ENCODE assay signal across 25 cellular contexts in genomic region chr12:124168016-124168415, GRCh38.
"Had no signal": no experiment of that assay in that cellular context is flagged by ENCODE, and none has a peak within 500 bp of the region (broad histone marks: within the 10 kb centered on the region; RNA-seq: fewer than 3 reads in every experiment).

No MANE protein-coding gene starts in this region.

- ATAC-seq: effector memory CD8-positive, alpha-beta T cell; left colon; naive thymus-derived CD4-positive, alpha-beta T cell; right cardiac atrium; stimulated activated effector memory CD8-positive, alpha-beta T cell treated with anti-CD3 and anti-CD28 coated beads, Interleukin-12 subunit alpha, Interleukin-12 subunit beta, amount 100 ng/mL, for 72 hours had no signal

- H3K36me3 ChIP-seq: esophagus squamous epithelium, heart right ventricle, prostate gland, sigmoid colon, stomach, tibial artery, uterus had no signal

- DNase-seq: cortex of kidney; effector memory CD8-positive, alpha-beta T cell; erythroblast; esophagus squamous epithelium; foreskin melanocyte; glutamatergic neuron; heart right ventricle; hippocampal formation; kidney glomerular epithelial cell; left colon; mesenchymal stem cell; midbrain; naive thymus-derived CD4-positive, alpha-beta T cell; nucleus accumbens; right cardiac atrium; sigmoid colon; stimulated activated CD4-positive, alpha-beta T cell treated with anti-CD3 and anti-CD28 coated beads, Interleukin-2, amount 100 ng/mL, for 24 hours; stimulated activated CD4-positive, alpha-beta T cell treated with anti-CD3 and anti-CD28 coated beads, Interleukin-4, amount 100 ng/mL, for 24 hours; stimulated activated naive CD4-positive, alpha-beta T cell treated with Interleukin-2 at 50 U/mL for 16 hours; stomach; tibial artery; uterus had no signal

- H3K27me3 ChIP-seq: esophagus squamous epithelium, heart right ventricle, sigmoid colon, stomach, uterus had no signal

- H3K4me1 ChIP-seq: esophagus squamous epithelium, prostate gland, tibial artery, uterus had no signal

- H3K27ac ChIP-seq: esophagus squamous epithelium, heart right ventricle, prostate gland, sigmoid colon, stomach, tibial artery, uterus had no signal

- H3K9me3 ChIP-seq: esophagus squamous epithelium, heart right ventricle, prostate gland, tibial artery, uterus had no signal

- H3K4me3 ChIP-seq: esophagus squamous epithelium, heart right ventricle, lung, prostate gland, sigmoid colon, stomach, tibial artery, uterus had no signal
